ENCODE assay signal across 29 cellular contexts in genomic region chr9:77432053-77432452, GRCh38.
"Had no signal": no experiment of that assay in that cellular context is flagged by ENCODE, and none has a peak within 500 bp of the region (broad histone marks: within the 10 kb centered on the region; RNA-seq: fewer than 3 reads in every experiment).

No MANE protein-coding gene starts in this region.

- ATAC-seq: stimulated activated effector memory CD8-positive, alpha-beta T cell treated with anti-CD3 and anti-CD28 coated beads, Interleukin-12 subunit alpha, Interleukin-12 subunit beta, amount 100 ng/mL, for 72 hours; stimulated activated memory B cell treated with anti-CD40 and anti-IgM and Interleukin-4, amounts not matched to agents 10 μg/mL and 1 μg/mL and 100 μg/mL, for 72 hours; stimulated activated naive B cell treated with anti-CD40 and anti-IgM and Interleukin-4, amounts not matched to agents 10 μg/mL and 1 μg/mL and 100 μg/mL, for 72 hours; stimulated activated naive CD8-positive, alpha-beta T cell treated with anti-CD3 and anti-CD28 coated beads, Interleukin-15, amount 100 ng/mL, for 72 hours; stimulated activated naive CD8-positive, alpha-beta T cell treated with anti-CD3 and anti-CD28 coated beads, Interleukin-15, Interleukin-2, amounts not matched to agents 100 U/mL and 50 U/mL, for 24 hours; upper lobe of right lung had no signal

- DNase-seq: stimulated activated CD4-positive, alpha-beta T cell treated with anti-CD3 and anti-CD28 coated beads, Interleukin-2, amount 100 ng/mL, for 48 hours; stimulated activated CD4-positive, alpha-beta T cell treated with anti-CD3 and anti-CD28 coated beads, Interleukin-4, amount 100 ng/mL, for 1 hour; stimulated activated CD4-positive, alpha-beta T cell treated with anti-CD3 and anti-CD28 coated beads, Interleukin-4, amount 100 ng/mL, for 24 hours; stimulated activated CD4-positive, alpha-beta T cell treated with anti-CD3 and anti-CD28 coated beads, Interleukin-4, amount 100 ng/mL, for 4 hours; stimulated activated CD8-positive, alpha-beta memory T cell treated with anti-CD3 and anti-CD28 coated beads, Interleukin-4, amount 100 ng/mL, for 48 hours; stimulated activated naive B cell treated with anti-CD40 and anti-IgM and Interleukin-4, amounts not matched to agents 10 μg/mL and 1 μg/mL and 100 μg/mL, for 72 hours; stimulated activated naive CD4-positive, alpha-beta T cell; stimulated activated naive CD4-positive, alpha-beta T cell treated with Interleukin-2 at 50 U/mL for 16 hours; stimulated activated naive CD8-positive, alpha-beta T cell treated with anti-CD3 and anti-CD28 coated beads, Interleukin-15, amount 100 ng/mL, for 72 hours; stimulated activated naive CD8-positive, alpha-beta T cell treated with anti-CD3 and anti-CD28 coated beads, Interleukin-15, Interleukin-2, amounts not matched to agents 100 U/mL and 50 U/mL, for 24 hours; stomach; substantia nigra; testis; thyroid gland; tibial artery; transverse colon; trophoblast cell; upper lobe of left lung; upper lobe of right lung; uterus had no signal

- H3K27ac Mint-ChIP-seq: stimulated activated effector memory CD8-positive, alpha-beta T cell treated with anti-CD3 and anti-CD28 coated beads, Interleukin-12 subunit alpha, Interleukin-12 subunit beta, amount 100 ng/mL, for 72 hours; stimulated activated memory B cell treated with anti-CD40 and anti-IgM and Interleukin-4, amounts not matched to agents 10 μg/mL and 1 μg/mL and 100 μg/mL, for 72 hours; stimulated activated naive B cell treated with anti-CD40 and anti-IgM and Interleukin-4, amounts not matched to agents 10 μg/mL and 1 μg/mL and 100 μg/mL, for 72 hours; stimulated activated naive CD8-positive, alpha-beta T cell treated with anti-CD3 and anti-CD28 coated beads, Interleukin-15, amount 100 ng/mL, for 72 hours; stimulated activated naive CD8-positive, alpha-beta T cell treated with anti-CD3 and anti-CD28 coated beads, Interleukin-15, Interleukin-2, amounts not matched to agents 100 ng/mL and 50 ng/mL, for 24 hours; type B pancreatic cell had no signal

- H3K27me3 Mint-ChIP-seq: stimulated activated naive CD8-positive, alpha-beta T cell treated with anti-CD3 and anti-CD28 coated beads, Interleukin-15, Interleukin-2, amounts not matched to agents 100 ng/mL and 50 ng/mL, for 24 hours had no signal

- FAIRE-seq: urothelium cell line had no signal

- H3K9me3 Mint-ChIP-seq: stimulated activated effector memory CD8-positive, alpha-beta T cell treated with anti-CD3 and anti-CD28 coated beads, Interleukin-12 subunit alpha, Interleukin-12 subunit beta, amount 100 ng/mL, for 72 hours; stimulated activated memory B cell treated with anti-CD40 and anti-IgM and Interleukin-4, amounts not matched to agents 10 μg/mL and 1 μg/mL and 100 μg/mL, for 72 hours; stimulated activated naive B cell treated with anti-CD40 and anti-IgM and Interleukin-4, amounts not matched to agents 10 μg/mL and 1 μg/mL and 100 μg/mL, for 72 hours; stimulated activated naive CD8-positive, alpha-beta T cell treated with anti-CD3 and anti-CD28 coated beads, Interleukin-15, amount 100 ng/mL, for 72 hours; stimulated activated naive CD8-positive, alpha-beta T cell treated with anti-CD3 and anti-CD28 coated beads, Interleukin-15, Interleukin-2, amounts not matched to agents 100 ng/mL and 50 ng/mL, for 24 hours; type B pancreatic cell had no signal

- H3K4me1 ChIP-seq: suprapubic skin, testis, thyroid gland, tibial artery, uterus had no signal

- H3K27me3 ChIP-seq: stomach, suprapubic skin, testis, thyroid gland, tibial artery, tibial nerve, transverse colon, upper lobe of left lung, upper lobe of right lung, uterus, vagina had no signal

- H3K36me3 Mint-ChIP-seq: stimulated activated effector memory CD8-positive, alpha-beta T cell treated with anti-CD3 and anti-CD28 coated beads, Interleukin-12 subunit alpha, Interleukin-12 subunit beta, amount 100 ng/mL, for 72 hours; stimulated activated memory B cell treated with anti-CD40 and anti-IgM and Interleukin-4, amounts not matched to agents 10 μg/mL and 1 μg/mL and 100 μg/mL, for 72 hours; stimulated activated naive B cell treated with anti-CD40 and anti-IgM and Interleukin-4, amounts not matched to agents 10 μg/mL and 1 μg/mL and 100 μg/mL, for 72 hours; type B pancreatic cell had no signal

- H3K27ac ChIP-seq: stomach, suprapubic skin, testis, thoracic aorta, thyroid gland, tibial artery, tibial nerve, transverse colon, upper lobe of left lung, upper lobe of right lung, uterus, vagina had no signal

- H3K36me3 ChIP-seq: stomach, suprapubic skin, thoracic aorta, thyroid gland, tibial artery, tibial nerve, transverse colon, upper lobe of left lung, upper lobe of right lung, uterus, vagina had no signal

- H3K4me3 Mint-ChIP-seq: stimulated activated effector memory CD8-positive, alpha-beta T cell treated with anti-CD3 and anti-CD28 coated beads, Interleukin-12 subunit alpha, Interleukin-12 subunit beta, amount 100 ng/mL, for 72 hours; stimulated activated memory B cell treated with anti-CD40 and anti-IgM and Interleukin-4, amounts not matched to agents 10 μg/mL and 1 μg/mL and 100 μg/mL, for 72 hours; stimulated activated naive B cell treated with anti-CD40 and anti-IgM and Interleukin-4, amounts not matched to agents 10 μg/mL and 1 μg/mL and 100 μg/mL, for 72 hours; stimulated activated naive CD8-positive, alpha-beta T cell treated with anti-CD3 and anti-CD28 coated beads, Interleukin-15, amount 100 ng/mL, for 72 hours; stimulated activated naive CD8-positive, alpha-beta T cell treated with anti-CD3 and anti-CD28 coated beads, Interleukin-15, Interleukin-2, amounts not matched to agents 100 ng/mL and 50 ng/mL, for 24 hours; type B pancreatic cell had no signal

- H3K4me3 ChIP-seq: stomach, suprapubic skin, testis, thoracic aorta, thyroid gland, tibial artery, tibial nerve, transverse colon, upper lobe of left lung, upper lobe of right lung, uterus, vagina had no signal

- H3K9me3 ChIP-seq: stomach, suprapubic skin, testis, thoracic aorta, thyroid gland, tibial artery, tibial nerve, transverse colon, upper lobe of left lung, upper lobe of right lung, uterus, vagina had no signal
